ENCODE assay signal across 11 cellular contexts in genomic region chr11:66373261-66373660, GRCh38. TPM values are rescaled to one million over a fixed set of nuclear protein-coding genes. Genes with fewer than 3 reads are reported as not detected.
DNase-seq lines count a peak whose midpoint lies in the region; ATAC-seq, FAIRE-seq and TF ChIP-seq lines count a peak whose summit lies in the region.
"Had no signal": no experiment of that assay in that cellular context is flagged by ENCODE, and none has a peak within 500 bp of the region (broad histone marks: within the 10 kb centered on the region; RNA-seq: fewer than 3 reads in every experiment).

No MANE protein-coding gene starts in this region.

- H3K9me3 Mint-ChIP-seq in activated CD8-positive, alpha-beta T cell treated with anti-CD3 and anti-CD28 coated beads for 36 hours, result no peaks in the 10 kb centered on the region
- H3K9me3 Mint-ChIP-seq in mesothelial cell of epicardium, result no peaks in the 10 kb centered on the region

- intact Hi-C loops in activated CD8-positive, alpha-beta T cell treated with anti-CD3 and anti-CD28 coated beads for 36 hours (cut with micrococcal nuclease), result no loop called here
- intact Hi-C loops in sciatic nerve (cut with DNase I), result no loop called here

- H3K4me1 ChIP-seq in A549, result peaks cover 17% of the 10 kb centered on the region; the same call in 1 of the 3 replicates
- H3K4me1 ChIP-seq: BE2C had no signal

- H3K4me3 Mint-ChIP-seq in activated CD8-positive, alpha-beta T cell treated with anti-CD3 and anti-CD28 coated beads for 36 hours, result peak overlapping the region; percentile 6
- H3K4me3 Mint-ChIP-seq in mesothelial cell of epicardium, result no peak overlapping the region

- H3K27me3 Mint-ChIP-seq in activated CD8-positive, alpha-beta T cell treated with anti-CD3 and anti-CD28 coated beads for 36 hours, result no peaks in the 10 kb centered on the region
- H3K27me3 Mint-ChIP-seq in mesothelial cell of epicardium (ENCODE audit: low read depth), result peaks cover 1% of the 10 kb centered on the region

- H3K36me3 Mint-ChIP-seq in activated CD8-positive, alpha-beta T cell treated with anti-CD3 and anti-CD28 coated beads for 36 hours (ENCODE audit: low read depth), result peaks cover 9% of the 10 kb centered on the region
- H3K36me3 Mint-ChIP-seq in mesothelial cell of epicardium, result no peaks in the 10 kb centered on the region

- TF ChIP-seq POLR2A in A549 (IDR thresholded peaks at IDR 0.05; ENCODE audit: low read length) (no peak), GM12892 (IDR thresholded peaks at IDR 0.05; ENCODE audit: low read depth, low read length) (no peak)

- TF ChIP-seq RAD21 in A549 (conservative IDR thresholded peaks at IDR 0.05 in 1 of 2, IDR thresholded peaks at IDR 0.05 in 1 of 2), result no peak

- no peak overlapping the region for H3K27ac Mint-ChIP-seq in activated CD8-positive, alpha-beta T cell treated with anti-CD3 and anti-CD28 coated beads for 36 hours
- peak overlapping the region; percentile 68 for H3K27ac Mint-ChIP-seq in mesothelial cell of epicardium

- 77% methylated on average over 5 of the region's 5 CpGs for WGBS in A549 (ENCODE audit: missing lambda C conversion rate)

- CTCF ChIA-PET in A549 (lab: Yijun Ruan, JAX), result interaction anchor here (0.6 to 1.4 kb wide), 3 partner anchors 11 to 1256 kb away, joined by 3 to 9 read pairs (median 3); partner anchors contain the start of gene NUDT8
- CTCF ChIA-PET in activated CD8-positive, alpha-beta T cell treated with anti-CD3 and anti-CD28 coated beads for 36 hours (lab: Charles Lee), result interaction anchor here (1.9 to 10.5 kb wide), 3 partner anchors 12 to 62 kb away, joined by 7 to 84 read pairs (median 34); no protein-coding TSS in a partner anchor

- TF ChIP-seq CTCF in A549 (IDR thresholded peaks at IDR 0.05) (no peak), mesothelial cell of epicardium (IDR thresholded peaks at IDR 0.05; ENCODE audit: unreplicated experiment) (no peak)
- no peak for TF ChIP-seq CTCF in activated CD8-positive, alpha-beta T cell treated with anti-CD3 and anti-CD28 coated beads for 36 hours (IDR thresholded peaks at IDR 0.05)

- H3K4me1 Mint-ChIP-seq in activated CD8-positive, alpha-beta T cell treated with anti-CD3 and anti-CD28 coated beads for 36 hours (ENCODE audit: low read depth), result peaks cover 21% of the 10 kb centered on the region
- peaks cover 21% of the 10 kb centered on the region for H3K4me1 Mint-ChIP-seq in mesothelial cell of epicardium

- ATAC-seq in A549 (no peak), sciatic nerve (no peak)
- no peak for ATAC-seq in activated CD8-positive, alpha-beta T cell treated with anti-CD3 and anti-CD28 coated beads for 36 hours

- no peak for DNase-seq in A549 (ENCODE audit: low read depth in 1 of 2, low spot score in 1 of 2)
- no peak for DNase-seq in GM12892 (ENCODE audit: insufficient read length)
- DNase-seq in activated CD8-positive, alpha-beta T cell treated with anti-CD3 and anti-CD28 coated beads for 36 hours, result no peak
- no peak for DNase-seq in mesothelial cell of epicardium (ENCODE audit: low spot score in 2 of 2, unreplicated experiment in 2 of 2)
- DNase-seq in SIG-M5 treated with dmso at 0.1 percent for 504 hours (lab: John Stamatoyannopoulos, UW; ENCODE audit: unreplicated experiment), result no peak
- DNase-seq in sciatic nerve (ENCODE audit: low spot score), result no peak
- no peak for DNase-seq in NAMALWA (ENCODE audit: low spot score)
- DNase-seq in NCI-H2081 treated with DMSO at 0.1 percent for 48 hours (lab: John Stamatoyannopoulos, UW), result no peak
- DNase-seq: activated CD4-positive, alpha-beta T cell treated with anti-CD3 and anti-CD28 coated beads, Interleukin-2, amount 50 U/mL, for 48 hours; BE2C; NCI-H1092 had no signal

- POLR2A ChIA-PET in A549 (lab: Yijun Ruan, JAX), result no interaction called here
- POLR2A ChIA-PET in activated CD8-positive, alpha-beta T cell treated with anti-CD3 and anti-CD28 coated beads for 36 hours (lab: Charles Lee), result interaction anchor here (1.0 to 1.3 kb wide), 3 partner anchors 9 to 28 kb away, joined by 3 to 4 read pairs (median 3); partner anchors contain the start of gene BRMS1

- TF ChIP-seq EP300 in A549 (IDR thresholded peaks at IDR 0.05), result no peak

- H3K9me3 ChIP-seq in A549, result no peaks in the 10 kb centered on the region
- H3K9me3 ChIP-seq: BE2C had no signal

- no peak overlapping the region for H3K4me3 ChIP-seq in A549

- FAIRE-seq in A549 (lab: Jason Lieb, UNC), result no peak
- peak; percentile 5 for FAIRE-seq in GM12892 (lab: Jason Lieb, UNC)

- H3K4me2 ChIP-seq in A549, result peak overlapping the region; percentile 91; the same call in 1 of the 3 replicates

- peak overlapping the region in 1 of 2 experiments; percentile 84; a peak in 1 of 6 replicates for H3K27ac ChIP-seq in A549

TF ChIP-seq in A549, 52 proteins besides CTCF, POLR2A, EP300 and RAD21:
- TF ChIP-seq ESRRA (IDR thresholded peaks at IDR 0.05; ENCODE audit: borderline replicate concordance, low read length) (no peak), RNF2 (IDR thresholded peaks at IDR 0.05; ENCODE audit: borderline replicate concordance, low read depth) (no peak)

RNA-seq across cellular contexts. Expression of gene SLC29A2, which starts 1.7 kb away (rescaled TPM):
- polyA plus RNA-seq in A549 (2011; rRNA removed) (2.6 and 3.9 TPM in 2 replicates), A549 (2017; fragmentation: RNase III; extraction: RNeasy Plus Mini Kit Qiagen cat#74134 plus additional on column Dnase treatment) (4.3 to 7.6 TPM (median 6.4 TPM) in 3 replicates)
- polyA plus RNA-seq in A549 (2012; cell fraction: cytosol; rRNA removed), result 5.3 and 7.1 TPM in 2 replicates
- polyA plus RNA-seq in A549 (2012; cell fraction: nucleus; rRNA removed), result 16.3 and 21.2 TPM in 2 replicates
- 1.7 and 2.6 TPM in 2 replicates for polyA minus RNA-seq in A549 (2011; rRNA and poly(A)+ RNA removed)
- polyA plus RNA-seq in GM12892 (2012; ENCODE audit: missing spikeins), result 6.6 TPM
- total RNA-seq in activated CD8-positive, alpha-beta T cell treated with anti-CD3 and anti-CD28 coated beads for 36 hours, result 10 to 100 TPM; 11.8 to 12.2 TPM
- total RNA-seq in mesothelial cell of epicardium (33.0 to 35.9 TPM (median 35.7 TPM) in 3 replicates), sciatic nerve (2.3 TPM)

RNA-seq across cellular contexts. Expression of gene B4GAT1, which starts 25.8 kb away (rescaled TPM):
- 11.0 and 12.2 TPM in 2 replicates for polyA plus RNA-seq in A549 (2011; rRNA removed)
- polyA plus RNA-seq in A549 (2012; cell fraction: cytosol; rRNA removed), result 7.8 and 11.8 TPM in 2 replicates
- 19.0 and 23.5 TPM in 2 replicates for polyA plus RNA-seq in A549 (2012; cell fraction: nucleus; rRNA removed)
- polyA plus RNA-seq in A549 (2017; fragmentation: RNase III; extraction: RNeasy Plus Mini Kit Qiagen cat#74134 plus additional on column Dnase treatment), result 15.3 to 18.7 TPM (median 18.0 TPM) in 3 replicates
- polyA minus RNA-seq in A549 (2011; rRNA and poly(A)+ RNA removed), result 3.4 and 3.7 TPM in 2 replicates
- polyA plus RNA-seq in GM12892 (2012; ENCODE audit: missing spikeins), result 3.6 TPM
- total RNA-seq in activated CD8-positive, alpha-beta T cell treated with anti-CD3 and anti-CD28 coated beads for 36 hours, result 1 to 10 TPM; 9.4 to 9.5 TPM
- 28.1 to 30.2 TPM (median 29.5 TPM) in 3 replicates for total RNA-seq in mesothelial cell of epicardium
- 49.3 TPM for total RNA-seq in sciatic nerve

RNA-seq across cellular contexts. Expression of gene BRMS1, which starts 28.4 kb away (rescaled TPM):
- polyA plus RNA-seq in A549 (2011; rRNA removed) (47.4 and 56.2 TPM in 2 replicates), A549 (2017; fragmentation: RNase III; extraction: RNeasy Plus Mini Kit Qiagen cat#74134 plus additional on column Dnase treatment) (87.5 to 90.8 TPM (median 89.9 TPM) in 3 replicates)
- 74.5 and 78.7 TPM in 2 replicates for polyA plus RNA-seq in A549 (2012; cell fraction: cytosol; rRNA removed)
- 87.4 and 91.7 TPM in 2 replicates for polyA plus RNA-seq in A549 (2012; cell fraction: nucleus; rRNA removed)
- 18.0 and 21.5 TPM in 2 replicates for polyA minus RNA-seq in A549 (2011; rRNA and poly(A)+ RNA removed)
- polyA plus RNA-seq in GM12892 (2012; ENCODE audit: missing spikeins), result 24.6 TPM
- 10 to 100 TPM; 35.7 to 35.9 TPM for total RNA-seq in activated CD8-positive, alpha-beta T cell treated with anti-CD3 and anti-CD28 coated beads for 36 hours
- total RNA-seq in mesothelial cell of epicardium (25.0 to 27.1 TPM (median 26.5 TPM) in 3 replicates), sciatic nerve (18.7 TPM)

RNA-seq across cellular contexts. Expression of gene RIN1, which starts 37.0 kb away (rescaled TPM):
- 2.0 and 2.3 TPM in 2 replicates for polyA plus RNA-seq in A549 (2011; rRNA removed)
- 5.5 and 9.0 TPM in 2 replicates for polyA plus RNA-seq in A549 (2012; cell fraction: cytosol; rRNA removed)
- polyA plus RNA-seq in A549 (2012; cell fraction: nucleus; rRNA removed), result 24.4 and 34.7 TPM in 2 replicates
- 9.3 to 10.6 TPM (median 9.7 TPM) in 3 replicates for polyA plus RNA-seq in A549 (2017; fragmentation: RNase III; extraction: RNeasy Plus Mini Kit Qiagen cat#74134 plus additional on column Dnase treatment)
- polyA minus RNA-seq in A549 (2011; rRNA and poly(A)+ RNA removed), result 1.6 and 2.3 TPM in 2 replicates
- not detected for polyA plus RNA-seq in GM12892 (2012; ENCODE audit: missing spikeins)
- total RNA-seq in activated CD8-positive, alpha-beta T cell treated with anti-CD3 and anti-CD28 coated beads for 36 hours, result 1 to 10 TPM; 1.1 to 1.6 TPM
- 6.7 to 7.1 TPM (median 7.0 TPM) in 3 replicates for total RNA-seq in mesothelial cell of epicardium
- total RNA-seq in sciatic nerve, result 5.0 TPM

RNA-seq across cellular contexts. Expression of gene NPAS4, which starts 47.6 kb away (rescaled TPM):
- not detected in 2 replicates for polyA plus RNA-seq in A549 (2011; rRNA removed)
- polyA plus RNA-seq in A549 (2012; cell fraction: cytosol; rRNA removed), result 0.01 and 0.06 TPM in 2 replicates
- 0.11 and 0.13 TPM in 2 replicates for polyA plus RNA-seq in A549 (2012; cell fraction: nucleus; rRNA removed)
- polyA plus RNA-seq in A549 (2017; fragmentation: RNase III; extraction: RNeasy Plus Mini Kit Qiagen cat#74134 plus additional on column Dnase treatment), result 0.03 TPM in 1 of 3 replicates, not detected in the others
- polyA minus RNA-seq in A549 (2011; rRNA and poly(A)+ RNA removed), result 0.10 TPM in 1 of 2 replicates, not detected in the other
- not detected for polyA plus RNA-seq in GM12892 (2012; ENCODE audit: missing spikeins)
- total RNA-seq in activated CD8-positive, alpha-beta T cell treated with anti-CD3 and anti-CD28 coated beads for 36 hours, result under 1 TPM in 1 of 2 experiments, not detected in 1; 0.11 TPM
- total RNA-seq in mesothelial cell of epicardium, result 1.00 to 1.2 TPM (median 1.1 TPM) in 3 replicates
- not detected for total RNA-seq in sciatic nerve
